1 cellular context compared by ENCODE assay signal in genomic region chr9:95807326-95807947, GRCh38.
TF ChIP-seq lines count a peak whose summit lies in the region.

No MANE protein-coding gene starts in this region.

TF ChIP-seq in HepG2, 621 proteins besides CTCF, POLR2A, EP300 and RAD21 (continued from another document):
- TF ChIP-seq, protein P1, sequence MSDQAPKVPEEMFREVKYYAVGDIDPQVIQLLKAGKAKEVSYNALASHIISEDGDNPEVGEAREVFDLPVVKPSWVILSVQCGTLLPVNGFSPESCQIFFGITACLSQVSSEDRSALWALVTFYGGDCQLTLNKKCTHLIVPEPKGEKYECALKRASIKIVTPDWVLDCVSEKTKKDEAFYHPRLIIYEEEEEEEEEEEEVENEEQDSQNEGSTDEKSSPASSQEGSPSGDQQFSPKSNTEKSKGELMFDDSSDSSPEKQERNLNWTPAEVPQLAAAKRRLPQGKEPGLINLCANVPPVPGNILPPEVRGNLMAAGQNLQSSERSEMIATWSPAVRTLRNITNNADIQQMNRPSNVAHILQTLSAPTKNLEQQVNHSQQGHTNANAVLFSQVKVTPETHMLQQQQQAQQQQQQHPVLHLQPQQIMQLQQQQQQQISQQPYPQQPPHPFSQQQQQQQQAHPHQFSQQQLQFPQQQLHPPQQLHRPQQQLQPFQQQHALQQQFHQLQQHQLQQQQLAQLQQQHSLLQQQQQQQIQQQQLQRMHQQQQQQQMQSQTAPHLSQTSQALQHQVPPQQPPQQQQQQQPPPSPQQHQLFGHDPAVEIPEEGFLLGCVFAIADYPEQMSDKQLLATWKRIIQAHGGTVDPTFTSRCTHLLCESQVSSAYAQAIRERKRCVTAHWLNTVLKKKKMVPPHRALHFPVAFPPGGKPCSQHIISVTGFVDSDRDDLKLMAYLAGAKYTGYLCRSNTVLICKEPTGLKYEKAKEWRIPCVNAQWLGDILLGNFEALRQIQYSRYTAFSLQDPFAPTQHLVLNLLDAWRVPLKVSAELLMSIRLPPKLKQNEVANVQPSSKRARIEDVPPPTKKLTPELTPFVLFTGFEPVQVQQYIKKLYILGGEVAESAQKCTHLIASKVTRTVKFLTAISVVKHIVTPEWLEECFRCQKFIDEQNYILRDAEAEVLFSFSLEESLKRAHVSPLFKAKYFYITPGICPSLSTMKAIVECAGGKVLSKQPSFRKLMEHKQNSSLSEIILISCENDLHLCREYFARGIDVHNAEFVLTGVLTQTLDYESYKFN (CRISPR knock-in tag; conservative IDR thresholded peaks at IDR 0.05) = peak; percentile 72
- TF ChIP-seq ELF3 (CRISPR knock-in tag; IDR thresholded peaks at IDR 0.05) = 0 out of 2 replicates have a peak, but pooled peaks have one; percentile 49
